Comparison of ENCODE assay signal across 8 cellular contexts in genomic region chr3:30631237-30631961, GRCh38.
DNase-seq lines count a peak whose midpoint lies in the region; ATAC-seq lines count a peak whose summit lies in the region.

No MANE protein-coding gene starts in this region.

- DNase-seq in stimulated activated CD4-positive, alpha-beta T cell treated with anti-CD3 and anti-CD28 coated beads, Interleukin-2, amount 100 ng/mL, for 24 hours = peak; percentile 51 to 60
- DNase-seq in NCI-H2107 treated with DMSO at 0.1 percent for 48 hours (lab: John Stamatoyannopoulos, UW; ENCODE audit: unreplicated experiment) = no peak
- DNase-seq in DMS 273 treated with DMSO at 0.1 percent for 48 hours (lab: John Stamatoyannopoulos, UW) = no peak
- DNase-seq in HK-2 (ENCODE audit: unreplicated experiment) = no peak

- H3K9me3 Mint-ChIP-seq in T-helper 1 cell treated with Interleukin-12 subunit alpha and Interleukin-12 subunit beta and Interleukin-4 antibody, amounts not matched to agents 30 μg/mL and 1 μg/mL, for 36 hours = no peaks in the 10 kb centered on the region
- H3K9me3 Mint-ChIP-seq in dendritic cell treated with granulocyte-macrophage colony-stimulating factor and Interleukin-4, amounts not matched to agents 40 ng/mL and 50 ng/mL, for 4 days = no peaks in the 10 kb centered on the region

- peak overlapping the region; percentile 99 for H3K27ac Mint-ChIP-seq in T-helper 1 cell treated with Interleukin-12 subunit alpha and Interleukin-12 subunit beta and Interleukin-4 antibody, amounts not matched to agents 30 μg/mL and 1 μg/mL, for 36 hours
- H3K27ac Mint-ChIP-seq in dendritic cell treated with granulocyte-macrophage colony-stimulating factor and Interleukin-4, amounts not matched to agents 40 ng/mL and 50 ng/mL, for 4 days = peak overlapping the region; percentile 81

- H3K4me1 Mint-ChIP-seq in T-helper 1 cell treated with Interleukin-12 subunit alpha and Interleukin-12 subunit beta and Interleukin-4 antibody, amounts not matched to agents 30 μg/mL and 1 μg/mL, for 36 hours (ENCODE audit: low read depth) = peaks cover 75% of the 10 kb centered on the region
- H3K4me1 Mint-ChIP-seq in dendritic cell treated with granulocyte-macrophage colony-stimulating factor and Interleukin-4, amounts not matched to agents 40 ng/mL and 50 ng/mL, for 4 days (ENCODE audit: low read depth) = peaks cover 70% of the 10 kb centered on the region

- ATAC-seq in HG02642 (IDR thresholded peaks at IDR 0.05; ENCODE audit: poor library complexity, unreplicated experiment) = peak; percentile 45
- ATAC-seq in HG03039 (IDR thresholded peaks at IDR 0.05; ENCODE audit: unreplicated experiment) = no peak

- H3K4me3 Mint-ChIP-seq in T-helper 1 cell treated with Interleukin-12 subunit alpha and Interleukin-12 subunit beta and Interleukin-4 antibody, amounts not matched to agents 30 μg/mL and 1 μg/mL, for 36 hours = peak overlapping the region; percentile 84
- peak overlapping the region; percentile 56 for H3K4me3 Mint-ChIP-seq in dendritic cell treated with granulocyte-macrophage colony-stimulating factor and Interleukin-4, amounts not matched to agents 40 ng/mL and 50 ng/mL, for 4 days

- intact Hi-C loops in dendritic cell treated with granulocyte-macrophage colony-stimulating factor and Interleukin-4, amounts not matched to agents 40 ng/mL and 50 ng/mL, for 4 days (cut with micrococcal nuclease) = no loop called here

- H3K36me3 Mint-ChIP-seq in T-helper 1 cell treated with Interleukin-12 subunit alpha and Interleukin-12 subunit beta and Interleukin-4 antibody, amounts not matched to agents 30 μg/mL and 1 μg/mL, for 36 hours (ENCODE audit: low read depth) = peaks cover 49% of the 10 kb centered on the region
- peaks cover 55% of the 10 kb centered on the region for H3K36me3 Mint-ChIP-seq in dendritic cell treated with granulocyte-macrophage colony-stimulating factor and Interleukin-4, amounts not matched to agents 40 ng/mL and 50 ng/mL, for 4 days (ENCODE audit: low read depth)

- H3K27me3 Mint-ChIP-seq in T-helper 1 cell treated with Interleukin-12 subunit alpha and Interleukin-12 subunit beta and Interleukin-4 antibody, amounts not matched to agents 30 μg/mL and 1 μg/mL, for 36 hours (ENCODE audit: low read depth) = no peaks in the 10 kb centered on the region
- H3K27me3 Mint-ChIP-seq in dendritic cell treated with granulocyte-macrophage colony-stimulating factor and Interleukin-4, amounts not matched to agents 40 ng/mL and 50 ng/mL, for 4 days = no peaks in the 10 kb centered on the region

Comparison
In these comparisons a context has a peak if more than half of its experiments do, and no peak if none do; other contexts are left out.
1. DNase-seq: peak in stimulated activated CD4-positive, alpha-beta T cell treated with anti-CD3 and anti-CD28 coated beads, Interleukin-2, amount 100 ng/mL, for 24 hours (2 of 2); none in NCI-H2107 treated with DMSO at 0.1 percent for 48 hours (single experiment), DMS 273 treated with DMSO at 0.1 percent for 48 hours (single experiment) and HK-2 (single experiment).